In the genomic region with DNA sequence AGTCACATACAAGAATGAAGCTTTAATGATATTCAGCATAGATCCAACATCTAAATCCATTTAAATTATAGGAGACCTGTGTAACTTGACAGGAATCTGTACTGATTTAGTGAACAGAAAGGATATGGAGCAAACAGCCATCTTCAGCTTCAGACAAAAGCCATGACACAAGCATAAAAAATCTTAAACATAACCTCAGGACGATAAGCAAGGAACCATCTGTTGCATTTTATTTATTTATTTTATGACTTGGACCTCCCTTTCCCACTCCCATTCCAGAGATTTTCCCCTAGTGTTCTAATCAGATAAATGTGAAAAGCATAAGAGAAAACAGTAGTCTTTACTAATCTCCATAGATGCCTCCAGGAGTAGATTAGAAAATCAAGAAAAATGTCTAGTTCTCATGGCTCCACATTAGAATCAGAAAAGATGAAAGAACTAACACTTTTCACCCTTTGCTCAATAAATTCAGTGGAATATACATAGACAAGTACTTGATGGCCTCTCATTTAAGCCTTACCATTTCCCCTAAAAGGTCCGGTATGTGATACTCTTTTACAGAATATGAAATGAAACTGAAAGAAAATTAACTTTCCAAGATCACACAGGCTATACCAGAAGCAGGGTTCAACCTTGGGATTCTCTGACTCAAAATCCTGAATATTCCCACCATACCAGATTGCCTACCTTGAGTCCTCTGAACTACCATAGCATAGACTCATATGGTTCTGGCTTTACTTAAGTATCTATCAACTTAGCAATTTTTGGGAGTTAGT, we compare ENCODE assay signal across 19 cellular contexts.
DNase-seq lines count a peak whose midpoint lies in the region; FAIRE-seq and TF ChIP-seq lines count a peak whose summit lies in the region.
"Had no signal": no experiment of that assay in that cellular context is flagged by ENCODE, and none has a peak within 500 bp of the region (broad histone marks: within the 10 kb centered on the region; RNA-seq: fewer than 3 reads in every experiment).

No MANE protein-coding gene starts in this region.

- no peak for TF ChIP-seq CTCF in D721Med (IDR thresholded peaks at IDR 0.05; ENCODE audit: insufficient read depth, missing control alignments)

- peak; percentile 6 for FAIRE-seq in D721Med (lab: Jason Lieb, UNC)

- DNase-seq in D721Med (ENCODE audit: insufficient read length, low spot score) = no peak
- DNase-seq in NCI-H226 = peak; percentile 75
- peak; percentile 59 for DNase-seq in dedifferentiated amniotic fluid mesenchymal stem cell (ENCODE audit: extremely low spot score)
- peak; percentile 72 for DNase-seq in non-pigmented ciliary epithelial cell (ENCODE audit: low read depth)
- DNase-seq in effector CD4-positive, alpha-beta T cell = no peak
- DNase-seq in middle frontal gyrus (ENCODE audit: extremely low spot score, low spot score) = no peak
- DNase-seq in activated CD4-positive, CD25-positive, alpha-beta regulatory T cell treated with anti-CD3 and anti-CD28 coated beads, Interleukin-2, amount 50 U/mL, for 72 hours = no peak
- DNase-seq in SHP77 (lab: John Stamatoyannopoulos, UW) = no peak
- DNase-seq: activated CD4-positive, alpha-beta T cell treated with anti-CD3 and anti-CD28 coated beads, Interleukin-2, amount 50 U/mL, for 1 hour; amygdala; C1 segment of cervical spinal cord; DND-41; gastrocnemius medialis; midbrain; MV-4-11; NCI-H2107; occipital lobe; stimulated activated CD4-positive, alpha-beta T cell treated with anti-CD3 and anti-CD28 coated beads, Interleukin-12 subunit alpha, Interleukin-12 subunit beta, amount 100 ng/mL, for 4 hours; T-helper 9 cell had no signal

Comparison
In these comparisons a context has a peak if more than half of its experiments do, and no peak if none do; other contexts are left out.
1. DNase-seq: peak in NCI-H226 (single experiment), dedifferentiated amniotic fluid mesenchymal stem cell (single experiment) and non-pigmented ciliary epithelial cell (single experiment); none in D721Med (single experiment), effector CD4-positive, alpha-beta T cell (single experiment), middle frontal gyrus (single experiment), activated CD4-positive, CD25-positive, alpha-beta regulatory T cell treated with anti-CD3 and anti-CD28 coated beads, Interleukin-2, amount 50 U/mL, for 72 hours (single experiment) and SHP77 (0 of 2).